ENCODE assay signal across 12 cellular contexts in genomic region chr10:117656385-117657367, GRCh38.
DNase-seq lines count a peak whose midpoint lies in the region; ATAC-seq and TF ChIP-seq lines count a peak whose summit lies in the region.
"Had no signal": no experiment of that assay in that cellular context is flagged by ENCODE, and none has a peak within 500 bp of the region (broad histone marks: within the 10 kb centered on the region; RNA-seq: fewer than 3 reads in every experiment).

No MANE protein-coding gene starts in this region.

- H3K36me3 ChIP-seq in upper lobe of left lung, result no peaks in the 10 kb centered on the region
- H3K36me3 ChIP-seq: lower lobe of right lung had no signal

- no peak overlapping the region for H3K4me3 Mint-ChIP-seq in activated B cell treated with CpG ODN at 0.5 μM for 24 hours

- peaks cover 0 to 16% (median 3%) of the 10 kb centered on the region in 4 donors for H3K9me3 ChIP-seq in upper lobe of left lung
- H3K9me3 ChIP-seq: lower lobe of right lung had no signal

- ATAC-seq in GM18520 (IDR thresholded peaks at IDR 0.05; ENCODE audit: unreplicated experiment), result peak; percentile 83
- peak; percentile 81 for ATAC-seq in GM19463 (IDR thresholded peaks at IDR 0.05; ENCODE audit: unreplicated experiment)
- peak; percentile 72 for ATAC-seq in HG02981 (IDR thresholded peaks at IDR 0.05; ENCODE audit: unreplicated experiment)
- ATAC-seq in activated B cell treated with CpG ODN at 0.5 μM for 24 hours (ENCODE audit: low read depth), result peak; percentile 32
- no peak for ATAC-seq in upper lobe of left lung (ENCODE audit: low FRiP score in 2 of 2)
- ATAC-seq: lower lobe of right lung had no signal

- no peaks in the 10 kb centered on the region for H3K27me3 ChIP-seq in upper lobe of left lung

- H3K4me3 ChIP-seq in upper lobe of left lung, result no peak overlapping the region
- H3K4me3 ChIP-seq: lower lobe of right lung had no signal

- WGBS in upper lobe of left lung, 2 donors, result 78 to 82% methylated on average over 7 of the region's 7 CpGs

- H3K4me1 Mint-ChIP-seq in activated B cell treated with CpG ODN at 0.5 μM for 24 hours, result peaks cover 6% of the 10 kb centered on the region

- peaks cover 4% of the 10 kb centered on the region for H3K9me3 Mint-ChIP-seq in activated B cell treated with CpG ODN at 0.5 μM for 24 hours

- POLR2A ChIA-PET in activated B cell treated with CpG ODN at 0.5 μM for 24 hours (lab: Charles Lee), result no interaction called here

- H3K27me3 Mint-ChIP-seq in activated B cell treated with CpG ODN at 0.5 μM for 24 hours, result no peaks in the 10 kb centered on the region

- CTCF ChIA-PET in activated B cell treated with CpG ODN at 0.5 μM for 24 hours (lab: Charles Lee), result no interaction called here

- DNase-seq in activated B cell treated with CpG ODN at 0.5 μM for 24 hours (no peak), NCI-H526 (lab: John Stamatoyannopoulos, UW) (no peak), upper lobe of left lung (no peak), OCI-M2 (lab: John Stamatoyannopoulos, UW; ENCODE audit: unreplicated experiment) (no peak), NCI-H2227 treated with DMSO at 0.1 percent for 48 hours (lab: John Stamatoyannopoulos, UW) (no peak)
- DNase-seq: DMS53, lower lobe of right lung, NCI-H1930 had no signal

- H3K4me1 ChIP-seq in upper lobe of left lung, result no peaks in the 10 kb centered on the region
- H3K4me1 ChIP-seq: lower lobe of right lung had no signal

- no peak overlapping the region for H3K27ac Mint-ChIP-seq in activated B cell treated with CpG ODN at 0.5 μM for 24 hours

- no peak overlapping the region for H3K27ac ChIP-seq in upper lobe of left lung
- H3K27ac ChIP-seq: lower lobe of right lung, RWPE1 had no signal

- TF ChIP-seq CTCF in activated B cell treated with CpG ODN at 0.5 μM for 24 hours (IDR thresholded peaks at IDR 0.05) (no peak), upper lobe of left lung (IDR thresholded peaks at IDR 0.05) (no peak)

- H3K36me3 Mint-ChIP-seq in activated B cell treated with CpG ODN at 0.5 μM for 24 hours (ENCODE audit: low read depth), result no peaks in the 10 kb centered on the region

- intact Hi-C loops in activated B cell treated with CpG ODN at 0.5 μM for 24 hours (cut with micrococcal nuclease), result no loop called here

- no peak for TF ChIP-seq POLR2A in upper lobe of left lung (IDR thresholded peaks at IDR 0.05)

- TF ChIP-seq EP300 in upper lobe of left lung (IDR thresholded peaks at IDR 0.05), result no peak

Comparison
In these comparisons a context has a peak if more than half of its experiments do, and no peak if none do; other contexts are left out.
1. ATAC-seq: peak in GM18520 (single experiment), GM19463 (single experiment), HG02981 (single experiment) and activated B cell treated with CpG ODN at 0.5 μM for 24 hours (single experiment); none in upper lobe of left lung (0 of 2).